Comparison of ENCODE assay signal across 13 cellular contexts in the genomic region with DNA sequence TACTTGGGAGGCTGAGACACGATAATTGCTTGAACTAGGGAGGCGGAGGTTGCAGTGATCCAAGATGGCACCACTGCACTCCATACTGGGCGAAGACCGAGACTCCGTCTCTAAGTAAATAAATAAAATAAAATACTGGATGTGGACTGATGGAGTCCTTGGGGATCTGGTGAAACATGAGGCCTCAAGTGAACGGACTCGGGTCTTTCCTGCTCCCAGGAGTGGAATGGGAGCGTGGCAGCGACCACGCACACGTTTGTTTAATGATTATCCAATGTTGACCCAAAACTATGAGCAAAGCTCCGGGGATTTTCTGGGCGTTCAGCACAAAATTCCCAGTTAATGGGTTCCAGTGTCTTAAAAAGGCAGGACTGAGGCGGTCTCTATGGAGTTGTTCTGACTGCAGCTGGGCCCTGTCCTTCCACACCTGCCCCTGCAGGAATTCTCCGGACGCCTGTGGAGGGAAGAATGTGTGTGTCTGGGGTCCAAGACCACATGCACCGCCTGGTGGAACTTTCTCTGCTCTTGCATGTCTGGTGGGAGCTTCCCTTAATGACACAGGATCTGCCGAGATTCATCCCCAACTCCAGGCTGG. TPM values are rescaled to one million over a fixed set of nuclear protein-coding genes. Genes with fewer than 3 reads are reported as not detected.
A peak's percentile ranks its signal among the peaks of the same experiment; 100 is the strongest.
DNase-seq lines count a peak whose midpoint lies in the region; ATAC-seq and TF ChIP-seq lines count a peak whose summit lies in the region.
"Had no signal": no experiment of that assay in that cellular context is flagged by ENCODE, and none has a peak within 500 bp of the region (broad histone marks: within the 10 kb centered on the region; RNA-seq: fewer than 3 reads in every experiment).

No MANE protein-coding gene starts in this region.

- no CpG with 5 or more reads among the region's 18 CpGs for whole genome bisulfite sequencing in neuronal stem cell (ENCODE audit: extremely low coverage in 2 of 2, insufficient read length in 2 of 2, insufficient replicate concordance in 1 of 2), 2 donors
- 94% methylated on average over 15 of the region's 18 CpGs for WGBS in mammary epithelial cell (ENCODE audit: low coverage, missing lambda C conversion rate)

- H2BK15ac ChIP-seq in neuronal stem cell (ENCODE audit: low read length), result no peak overlapping the region

- H3K9me3 ChIP-seq in neuronal stem cell (replicated peaks in 1 of 2; ENCODE audit: control insufficient read depth in 2 of 2, insufficient read depth in 1 of 2, low read depth in 1 of 2, low read length in 2 of 2) (peaks cover 0 to 5% of the 10 kb centered on the region in 2 donors), upper lobe of right lung (no peaks in the 10 kb centered on the region), mammary epithelial cell (replicated peaks; ENCODE audit: insufficient read depth, low read length) (no peaks in the 10 kb centered on the region)
- H3K9me3 ChIP-seq: SJSA1 had no signal

- H3K14ac ChIP-seq in neuronal stem cell (ENCODE audit: low read length), result peak overlapping the region; percentile 40

- no peak overlapping the region for H3K4me3 ChIP-seq in fibroblast of villous mesenchyme (ENCODE audit: low read depth, low read length)
- no peak overlapping the region for H3K4me3 ChIP-seq in neuronal stem cell (ENCODE audit: low read length in 2 of 2)
- no peak overlapping the region for H3K4me3 ChIP-seq in upper lobe of right lung
- H3K4me3 ChIP-seq in mammary epithelial cell (replicated peaks in 1 of 3; ENCODE audit: insufficient read depth in 1 of 3, low read depth in 2 of 3, low read length in 3 of 3), result no peak overlapping the region
- H3K4me3 ChIP-seq: SJSA1 had no signal

- H3K27me3 ChIP-seq in neuronal stem cell (ENCODE audit: control insufficient read depth in 3 of 3, insufficient read depth in 3 of 3, low read depth in 1 of 3, low read length in 3 of 3) (no peaks in the 10 kb centered on the region), upper lobe of right lung (no peaks in the 10 kb centered on the region), mammary epithelial cell (ENCODE audit: insufficient read depth, low read length) (no peaks in the 10 kb centered on the region)
- H3K27me3 ChIP-seq: SJSA1 had no signal

- no peak overlapping the region for H2BK12ac ChIP-seq in neuronal stem cell (ENCODE audit: low read length)

- H3K79me2 ChIP-seq in mammary epithelial cell (ENCODE audit: insufficient read depth, low read length), result peaks cover 98% of the 10 kb centered on the region

- H3K4me1 ChIP-seq in neuronal stem cell (ENCODE audit: control insufficient read depth in 2 of 2, insufficient read depth in 1 of 2, low read depth in 1 of 2, low read length in 2 of 2) (peaks cover 40 to 46% of the 10 kb centered on the region in 2 donors), upper lobe of right lung (peaks cover 87% of the 10 kb centered on the region), mammary epithelial cell (ENCODE audit: insufficient read depth, low read length) (peaks cover 18% of the 10 kb centered on the region)

- H4K91ac ChIP-seq in neuronal stem cell (ENCODE audit: low read depth, low read length, poor library complexity), result no peak overlapping the region

- no peak for ATAC-seq in upper lobe of right lung

- H3K36me3 ChIP-seq in neuronal stem cell (replicated peaks in 1 of 2; ENCODE audit: control insufficient read depth in 2 of 2, insufficient read depth in 2 of 2, low read length in 2 of 2) (peaks cover 0 to 22% of the 10 kb centered on the region in 2 donors), upper lobe of right lung (no peaks in the 10 kb centered on the region), mammary epithelial cell (ENCODE audit: insufficient read depth, low read length) (peaks cover 4% of the 10 kb centered on the region)

- H3K18ac ChIP-seq in neuronal stem cell (ENCODE audit: low read length), result peak overlapping the region; percentile 66

- dilution Hi-C loops in mammary epithelial cell (cut with HindIII; ENCODE audit: low sequenced_read_pairs), result no loop called here

- H3K23ac ChIP-seq in neuronal stem cell (ENCODE audit: low read depth, low read length, poor library complexity), result no peak overlapping the region

- H4K8ac ChIP-seq in neuronal stem cell (ENCODE audit: low read depth, low read length), result no peak overlapping the region

- TF ChIP-seq CTCF in fibroblast of villous mesenchyme (IDR thresholded peaks at IDR 0.05; ENCODE audit: insufficient read depth, low read depth, low read length), result no peak
- no peak for TF ChIP-seq CTCF in upper lobe of right lung (IDR thresholded peaks at IDR 0.05)
- TF ChIP-seq CTCF in mammary epithelial cell (conservative IDR thresholded peaks at IDR 0.05 in 1 of 2, IDR thresholded peaks at IDR 0.05 in 1 of 2; ENCODE audit: extremely low read depth in 1 of 2, insufficient read depth in 1 of 2, low read depth in 1 of 2, low read length in 2 of 2), result no peak

- no peak overlapping the region for H3K9ac ChIP-seq in neuronal stem cell (ENCODE audit: low read depth, low read length, poor library complexity)
- no peak overlapping the region for H3K9ac ChIP-seq in mammary epithelial cell (ENCODE audit: insufficient read depth, low read length)

- H3K4me2 ChIP-seq in neuronal stem cell (ENCODE audit: insufficient read depth, low read length, poor library complexity, severe bottlenecking) (no peak overlapping the region), mammary epithelial cell (ENCODE audit: insufficient read depth, low read depth, low read length) (no peak overlapping the region)

- H2BK5ac ChIP-seq in neuronal stem cell (ENCODE audit: low read length), result no peak overlapping the region

- H2AFZ ChIP-seq in neuronal stem cell (ENCODE audit: low read length) (no peak overlapping the region), mammary epithelial cell (ENCODE audit: low read depth, low read length) (no peak overlapping the region)

- peaks cover 22% of the 10 kb centered on the region for H3K79me1 ChIP-seq in neuronal stem cell (ENCODE audit: low read depth, low read length)

- CTCF ChIA-PET in mammary epithelial cell (lab: Charles Lee; ENCODE audit: low non-redundant PET), result no interaction called here

- H3K27ac ChIP-seq in neuronal stem cell (replicated peaks; ENCODE audit: low read length) (peak overlapping the region; percentile 87), upper lobe of right lung (peak overlapping the region; percentile 90), mammary epithelial cell (ENCODE audit: insufficient read depth, low read depth, low read length) (no peak overlapping the region)
- H3K27ac ChIP-seq: 22Rv1 had no signal

- no peak overlapping the region for H2BK120ac ChIP-seq in neuronal stem cell (ENCODE audit: low read depth, low read length)

- H3K4ac ChIP-seq in neuronal stem cell (ENCODE audit: low read length), result no peak overlapping the region

- no TSS peak for BruUV-seq in mammary epithelial cell (replicated peaks; lab: Mats Ljungman, UMichigan)

- H2AK5ac ChIP-seq in neuronal stem cell (ENCODE audit: low read depth, low read length), result peak overlapping the region; percentile 13

- in situ Hi-C loops in mammary epithelial cell (cut with MboI; ENCODE audit: low sequenced_read_pairs in 2 of 2), result no loop called here

- intact Hi-C loops in upper lobe of right lung (cut with DNase I) (no loop called here), mammary epithelial cell (cut with micrococcal nuclease) (no loop called here)

- DNase-seq in DMS53 (lab: John Stamatoyannopoulos, UW) (peak; percentile 34), DMS53 treated with DMSO at 0.1 percent for 48 hours (lab: John Stamatoyannopoulos, UW; ENCODE audit: unreplicated experiment) (no peak), fibroblast of villous mesenchyme (ENCODE audit: low read depth) (peak; percentile 82), neuronal stem cell (ENCODE audit: low spot score) (no peak), upper lobe of right lung (no peak), mammary epithelial cell (no peak), NCI-H774 (lab: John Stamatoyannopoulos, UW) (no peak)
- no peak for DNase-seq in activated CD4-positive, alpha-beta T cell treated with anti-CD3 and anti-CD28 coated beads, Interleukin-2, amount 50 U/mL, for 48 hours
- DNase-seq: activated CD4-positive, alpha-beta T cell treated with anti-CD3 and anti-CD28 coated beads for 1 hour; EL; small intestine had no signal

- peaks cover 3% of the 10 kb centered on the region for H4K20me1 ChIP-seq in mammary epithelial cell (ENCODE audit: insufficient read depth, low read length)

RNA-seq across cellular contexts. Expression of gene NEK6, which starts 26.6 kb away (rescaled TPM):
- total RNA-seq in fibroblast of villous mesenchyme, result 41.9 and 43.2 TPM in 2 replicates
- 43.4 TPM for polyA plus RNA-seq in neuronal stem cell (2013, experiment 1 of 2)
- 43.4 TPM for polyA plus RNA-seq in neuronal stem cell (2013, experiment 2 of 2)
- 137 TPM for total RNA-seq in upper lobe of right lung
- total RNA-seq in mammary epithelial cell, result 10 to 100 TPM; 41.3 to 41.7 TPM
- 50.6 TPM for polyA plus RNA-seq in mammary epithelial cell
- 68.8 TPM for polyA minus RNA-seq in mammary epithelial cell

Comparison
In these comparisons a context has a peak if more than half of its experiments do, and no peak if none do; other contexts are left out.
1. DNase-seq: peak in DMS53 (single experiment) and fibroblast of villous mesenchyme (single experiment); none in DMS53 treated with DMSO at 0.1 percent for 48 hours (single experiment), neuronal stem cell (single experiment), upper lobe of right lung (single experiment), mammary epithelial cell (single experiment), activated CD4-positive, alpha-beta T cell treated with anti-CD3 and anti-CD28 coated beads, Interleukin-2, amount 50 U/mL, for 48 hours (0 of 2) and NCI-H774 (single experiment).